ENCODE assay signal across 9 cellular contexts in genomic region chr21:34202553-34203332, GRCh38.
A peak's percentile ranks its signal among the peaks of the same experiment; 100 is the strongest.
DNase-seq lines count a peak whose midpoint lies in the region; ATAC-seq, FAIRE-seq and TF ChIP-seq lines count a peak whose summit lies in the region.
"Had no signal": no experiment of that assay in that cellular context is flagged by ENCODE, and none has a peak within 500 bp of the region (broad histone marks: within the 10 kb centered on the region; RNA-seq: fewer than 3 reads in every experiment).

No MANE protein-coding gene starts in this region.

- no peaks in the 10 kb centered on the region for H3K79me2 ChIP-seq in K562 (ENCODE audit: control insufficient read depth, insufficient read depth, low read length)

- peaks cover 1% of the 10 kb centered on the region for H3K36me3 Mint-ChIP-seq in activated CD4-positive, alpha-beta T cell treated with anti-CD3 and anti-CD28 coated beads, Interleukin-2, amount 10 ng/mL, durations not matched to agents 24 days and 14 days (ENCODE audit: low read depth)

- FAIRE-seq in K562 (lab: Jason Lieb, UNC): no peak

- no peaks in the 10 kb centered on the region for H3K27me3 ChIP-seq in K562 (ENCODE audit: control insufficient read depth in 2 of 2, insufficient read depth in 2 of 2, low read length in 2 of 2)
- no peaks in the 10 kb centered on the region for H3K27me3 ChIP-seq in lower lobe of right lung (ENCODE audit: low read depth)
- H3K27me3 ChIP-seq in thymus (ENCODE audit: control insufficient read depth, insufficient read depth): no peaks in the 10 kb centered on the region

- no peak for TF ChIP-seq CTCF in K562 (IDR thresholded peaks at IDR 0.05 in 2 of 3, conservative IDR thresholded peaks at IDR 0.05 in 1 of 3; ENCODE audit: insufficient read depth in 2 of 3, low read depth in 1 of 3, low read length in 3 of 3)
- no peak for TF ChIP-seq CTCF in lower lobe of right lung (IDR thresholded peaks at IDR 0.05)

- H4K20me1 ChIP-seq in K562 (replicated peaks; ENCODE audit: control insufficient read depth, insufficient read depth, low read length): no peaks in the 10 kb centered on the region

- peak overlapping the region; percentile 97 for H2AFZ ChIP-seq in K562 (ENCODE audit: low read depth, low read length)

- no peak for TF ChIP-seq EP300 in K562 (IDR thresholded peaks at IDR 0.05; ENCODE audit: low read length)

- ATAC-seq in K562 (peak; percentile 37), lower lobe of right lung (peak; percentile 35 to 56)

- H3K4me3 Mint-ChIP-seq in activated CD4-positive, alpha-beta T cell treated with anti-CD3 and anti-CD28 coated beads, Interleukin-2, amount 10 ng/mL, durations not matched to agents 24 days and 14 days: peak overlapping the region; percentile 85

- POLR2A ChIA-PET in K562 (lab: Yijun Ruan, JAX): interaction anchor here (0.6 to 1.6 kb wide), 6 partner anchors 21 to 240 kb away, joined by 3 to 4 read pairs (median 4); partner anchors contain the start of genes MRPS6 and SLC5A3

- intact Hi-C loops in activated CD4-positive, alpha-beta T cell treated with anti-CD3 and anti-CD28 coated beads, Interleukin-2, amount 10 ng/mL, durations not matched to agents 24 days and 14 days (cut with micrococcal nuclease): loop anchor here (5.0 kb wide), 1 partner anchor 285 kb away; the partner anchor contains the start of gene ATP5PO
- intact Hi-C loops in K562 (cut with micrococcal nuclease) (loop anchor here (10.0 kb wide), 1 partner anchor 128 kb away; the partner anchor contains the start of genes MRPS6 and SLC5A3), lower lobe of right lung (cut with DNase I) (no loop called here)

- DNase-seq in activated CD4-positive, alpha-beta T cell treated with anti-CD3 and anti-CD28 coated beads, Interleukin-2, amount 10 ng/mL, durations not matched to agents 24 days and 14 days: no peak
- no peak for DNase-seq in activated CD4-positive, alpha-beta T cell treated with anti-CD3 and anti-CD28 coated beads, Interleukin-2, amount 50 U/mL, for 1 hour
- DNase-seq in K562 (ENCODE audit: extremely low read depth in 1 of 4, low spot score in 3 of 4) (no peak), lower lobe of right lung (peak; percentile 68), NCI-H1417 treated with DMSO at 0.1 percent for 48 hours (lab: John Stamatoyannopoulos, UW) (no peak), COR-L47 (lab: John Stamatoyannopoulos, UW) (no peak)
- DNase-seq in stimulated activated CD4-positive, alpha-beta T cell treated with anti-CD3 and anti-CD28 coated beads, Interleukin-1b, Interleukin-23, amount 100 ng/mL, for 48 hours: no peak
- DNase-seq: DND-41 had no signal

- peaks cover 62% of the 10 kb centered on the region for H3K4me1 Mint-ChIP-seq in activated CD4-positive, alpha-beta T cell treated with anti-CD3 and anti-CD28 coated beads, Interleukin-2, amount 10 ng/mL, durations not matched to agents 24 days and 14 days

- H3K9ac ChIP-seq in K562 (ENCODE audit: insufficient read depth in 1 of 2, low read depth in 2 of 2, low read length in 2 of 2): peak overlapping the region; percentile 51 to 82; a peak in 2 of 4 replicates

- in situ Hi-C loops in K562 (cut with MboI): no loop called here

- H3K36me3 ChIP-seq in K562 (ENCODE audit: control insufficient read depth, insufficient read depth, low read length): no peaks in the 10 kb centered on the region
- H3K36me3 ChIP-seq in lower lobe of right lung: no peaks in the 10 kb centered on the region
- H3K36me3 ChIP-seq in thymus (ENCODE audit: control insufficient read depth, insufficient read depth): no peaks in the 10 kb centered on the region

- H3K4me1 ChIP-seq in K562 (replicated peaks in 1 of 2; ENCODE audit: control insufficient read depth in 2 of 2, insufficient read depth in 2 of 2, low read length in 2 of 2): peaks cover 10 to 19% of the 10 kb centered on the region in 2 experiments; a peak in 4 of 5 replicates
- H3K4me1 ChIP-seq in lower lobe of right lung: peaks cover 31% of the 10 kb centered on the region
- H3K4me1 ChIP-seq in thymus (ENCODE audit: control insufficient read depth, insufficient read depth, low read length): peaks cover 23% of the 10 kb centered on the region

- BruUV-seq in K562 (replicated peaks; lab: Mats Ljungman, UMichigan): no TSS peak

- no peak for TF ChIP-seq RAD21 in K562 (CRISPR knock-in tag; conservative IDR thresholded peaks at IDR 0.05 in 1 of 2, IDR thresholded peaks at IDR 0.05 in 1 of 2)

- CTCF ChIA-PET in K562 (lab: Yijun Ruan, JAX; ENCODE audit: low intra/inter-chr PET ratio): interaction anchor here (0.7 to 0.8 kb wide), 2 partner anchors 111 to 279 kb away, joined by 3 to 5 read pairs; no protein-coding TSS in a partner anchor

- H3K4me3 ChIP-seq in K562 (no peak overlapping the region), lower lobe of right lung (peak overlapping the region; percentile 54), thymus (ENCODE audit: low read length) (peak overlapping the region; percentile 48)

- no peaks in the 10 kb centered on the region for H3K9me3 Mint-ChIP-seq in activated CD4-positive, alpha-beta T cell treated with anti-CD3 and anti-CD28 coated beads, Interleukin-2, amount 10 ng/mL, durations not matched to agents 24 days and 14 days

- no peaks in the 10 kb centered on the region for H3K9me1 ChIP-seq in K562 (ENCODE audit: control insufficient read depth, insufficient read depth, low read length)

- H3K27me3 Mint-ChIP-seq in activated CD4-positive, alpha-beta T cell treated with anti-CD3 and anti-CD28 coated beads, Interleukin-2, amount 10 ng/mL, durations not matched to agents 24 days and 14 days: no peaks in the 10 kb centered on the region

- WGBS in K562 (ENCODE audit: insufficient coverage, low coverage, missing lambda C conversion rate): 87% methylated on average over 24 of the region's 24 CpGs
- 28% methylated on average over 24 of the region's 24 CpGs for WGBS in thymus

- H3K4me2 ChIP-seq in K562 (ENCODE audit: insufficient read depth, low read length): peak overlapping the region; percentile 85

- H3K27ac Mint-ChIP-seq in activated CD4-positive, alpha-beta T cell treated with anti-CD3 and anti-CD28 coated beads, Interleukin-2, amount 10 ng/mL, durations not matched to agents 24 days and 14 days: peak overlapping the region; percentile 87

- H3K27ac ChIP-seq in K562 (ENCODE audit: extremely low read depth, low read depth, low read length) (no peak overlapping the region), lower lobe of right lung (peak overlapping the region; percentile 28), thymus (ENCODE audit: low read depth) (no peak overlapping the region)

- TF ChIP-seq POLR2A in K562 (conservative IDR thresholded peaks at IDR 0.05): no peak

- H3K9me3 ChIP-seq in K562 (replicated peaks; ENCODE audit: control insufficient read depth, insufficient read depth, low read depth, low read length) (no peaks in the 10 kb centered on the region), lower lobe of right lung (no peaks in the 10 kb centered on the region), thymus (ENCODE audit: control insufficient read depth) (no peaks in the 10 kb centered on the region)

TF ChIP-seq in K562, 482 proteins besides CTCF, POLR2A, EP300 and RAD21:
- TF ChIP-seq MBD1 (CRISPR knock-in tag; IDR thresholded peaks at IDR 0.05) (0 out of 2 replicates have a peak, but pooled peaks have one; percentile 40), MYNN (IDR thresholded peaks at IDR 0.05) (0 out of 2 replicates have a peak, but pooled peaks have one; percentile 3), MYNN (CRISPR knock-in tag; IDR thresholded peaks at IDR 0.05) (no peak), BHLHE40 (IDR thresholded peaks at IDR 0.05; ENCODE audit: low read length) (no peak), PCBP1 (IDR thresholded peaks at IDR 0.05; ENCODE audit: low read depth, low read length, poor library complexity, severe bottlenecking) (no peak)
TF ChIP-seq in K562: peak in this region for 2.
